ENCODE assay signal across 2 cellular contexts in the genomic region with DNA sequence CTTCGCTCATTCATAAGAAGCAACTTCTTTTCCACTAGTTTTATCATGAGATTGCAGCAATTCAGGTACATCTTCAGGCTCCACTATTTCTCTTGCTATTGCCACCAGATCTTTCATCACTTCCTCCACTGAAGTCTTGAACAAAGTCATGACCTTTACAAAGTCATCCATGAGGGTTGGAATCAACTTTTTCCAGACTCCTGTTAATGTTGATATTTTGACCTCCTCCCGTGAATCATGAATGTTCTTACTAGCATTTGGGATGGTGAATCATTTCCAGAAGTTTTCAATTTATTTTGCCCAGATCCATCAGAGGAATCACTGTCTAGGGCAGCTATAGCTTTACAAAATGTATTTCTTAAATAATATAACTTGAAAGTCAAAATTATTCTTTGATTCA.
TF ChIP-seq lines count a peak whose summit lies in the region.

No MANE protein-coding gene starts in this region.

TF ChIP-seq in HepG2, 621 proteins besides CTCF, POLR2A, EP300 and RAD21 (continues in another document):
- TF ChIP-seq AKNA (CRISPR knock-in tag; IDR thresholded peaks at IDR 0.05; ENCODE audit: borderline replicate concordance) (no peak), SMARCE1 (IDR thresholded peaks at IDR 0.05; ENCODE audit: borderline replicate concordance) (no peak), MIER3 (CRISPR knock-in tag; IDR thresholded peaks at IDR 0.05; ENCODE audit: borderline replicate concordance) (no peak), RBAK (CRISPR knock-in tag; IDR thresholded peaks at IDR 0.05) (no peak), ZNF850 (CRISPR knock-in tag; conservative IDR thresholded peaks at IDR 0.05) (no peak), SSRP1 (CRISPR knock-in tag; IDR thresholded peaks at IDR 0.05) (no peak), RXRA (CRISPR knock-in tag; IDR thresholded peaks at IDR 0.05) (no peak), DNMT1 (CRISPR knock-in tag; IDR thresholded peaks at IDR 0.05) (no peak), CREB1 (IDR thresholded peaks at IDR 0.05) (no peak), CREB1 (CRISPR knock-in tag; IDR thresholded peaks at IDR 0.05) (no peak)
- TF ChIP-seq, protein P1, sequence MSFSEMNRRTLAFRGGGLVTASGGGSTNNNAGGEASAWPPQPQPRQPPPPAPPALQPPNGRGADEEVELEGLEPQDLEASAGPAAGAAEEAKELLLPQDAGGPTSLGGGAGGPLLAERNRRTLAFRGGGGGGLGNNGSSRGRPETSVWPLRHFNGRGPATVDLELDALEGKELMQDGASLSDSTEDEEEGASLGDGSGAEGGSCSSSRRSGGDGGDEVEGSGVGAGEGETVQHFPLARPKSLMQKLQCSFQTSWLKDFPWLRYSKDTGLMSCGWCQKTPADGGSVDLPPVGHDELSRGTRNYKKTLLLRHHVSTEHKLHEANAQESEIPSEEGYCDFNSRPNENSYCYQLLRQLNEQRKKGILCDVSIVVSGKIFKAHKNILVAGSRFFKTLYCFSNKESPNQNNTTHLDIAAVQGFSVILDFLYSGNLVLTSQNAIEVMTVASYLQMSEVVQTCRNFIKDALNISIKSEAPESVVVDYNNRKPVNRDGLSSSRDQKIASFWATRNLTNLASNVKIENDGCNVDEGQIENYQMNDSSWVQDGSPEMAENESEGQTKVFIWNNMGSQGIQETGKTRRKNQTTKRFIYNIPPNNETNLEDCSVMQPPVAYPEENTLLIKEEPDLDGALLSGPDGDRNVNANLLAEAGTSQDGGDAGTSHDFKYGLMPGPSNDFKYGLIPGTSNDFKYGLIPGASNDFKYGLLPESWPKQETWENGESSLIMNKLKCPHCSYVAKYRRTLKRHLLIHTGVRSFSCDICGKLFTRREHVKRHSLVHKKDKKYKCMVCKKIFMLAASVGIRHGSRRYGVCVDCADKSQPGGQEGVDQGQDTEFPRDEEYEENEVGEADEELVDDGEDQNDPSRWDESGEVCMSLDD (CRISPR knock-in tag; IDR thresholded peaks at IDR 0.05; ENCODE audit: borderline replicate concordance): no peak
- TF ChIP-seq, protein P2, sequence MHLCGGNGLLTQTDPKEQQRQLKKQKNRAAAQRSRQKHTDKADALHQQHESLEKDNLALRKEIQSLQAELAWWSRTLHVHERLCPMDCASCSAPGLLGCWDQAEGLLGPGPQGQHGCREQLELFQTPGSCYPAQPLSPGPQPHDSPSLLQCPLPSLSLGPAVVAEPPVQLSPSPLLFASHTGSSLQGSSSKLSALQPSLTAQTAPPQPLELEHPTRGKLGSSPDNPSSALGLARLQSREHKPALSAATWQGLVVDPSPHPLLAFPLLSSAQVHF (CRISPR knock-in tag; IDR thresholded peaks at IDR 0.05): no peak
- TF ChIP-seq, protein P3, sequence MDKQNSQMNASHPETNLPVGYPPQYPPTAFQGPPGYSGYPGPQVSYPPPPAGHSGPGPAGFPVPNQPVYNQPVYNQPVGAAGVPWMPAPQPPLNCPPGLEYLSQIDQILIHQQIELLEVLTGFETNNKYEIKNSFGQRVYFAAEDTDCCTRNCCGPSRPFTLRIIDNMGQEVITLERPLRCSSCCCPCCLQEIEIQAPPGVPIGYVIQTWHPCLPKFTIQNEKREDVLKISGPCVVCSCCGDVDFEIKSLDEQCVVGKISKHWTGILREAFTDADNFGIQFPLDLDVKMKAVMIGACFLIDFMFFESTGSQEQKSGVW (CRISPR knock-in tag; IDR thresholded peaks at IDR 0.05; ENCODE audit: borderline replicate concordance): no peak

TF ChIP-seq in H1, 55 proteins besides CTCF, POLR2A, EP300 and RAD21:
- TF ChIP-seq, protein P4, sequence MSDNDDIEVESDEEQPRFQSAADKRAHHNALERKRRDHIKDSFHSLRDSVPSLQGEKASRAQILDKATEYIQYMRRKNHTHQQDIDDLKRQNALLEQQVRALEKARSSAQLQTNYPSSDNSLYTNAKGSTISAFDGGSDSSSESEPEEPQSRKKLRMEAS (IDR thresholded peaks at IDR 0.05): no peak
- no peak for TF ChIP-seq E2F6 (IDR thresholded peaks at IDR 0.05)
- no peak for TF ChIP-seq RBBP5 (IDR thresholded peaks at IDR 0.05; ENCODE audit: borderline replicate concordance, low read depth, low read length)
- no peak for TF ChIP-seq RNF2 (IDR thresholded peaks at IDR 0.05; ENCODE audit: borderline replicate concordance, low read depth, low read length, missing control alignments, poor library complexity, severe bottlenecking)
- no peak for TF ChIP-seq SP4 (IDR thresholded peaks at IDR 0.05; ENCODE audit: low read length)
- no peak for TF ChIP-seq JUN (IDR thresholded peaks at IDR 0.05; ENCODE audit: low read depth, low read length)
- TF ChIP-seq KDM4A (IDR thresholded peaks at IDR 0.05; ENCODE audit: low read depth, low read length, severe bottlenecking): no peak
- TF ChIP-seq SP1 (IDR thresholded peaks at IDR 0.05; ENCODE audit: low read depth, low read length): no peak
- no peak for TF ChIP-seq ZNF274 (IDR thresholded peaks at IDR 0.05; ENCODE audit: borderline replicate concordance, extremely low read depth, low read length)
- TF ChIP-seq TAF1 (IDR thresholded peaks at IDR 0.05; ENCODE audit: low read depth, low read length): no peak
- TF ChIP-seq SAP30 (IDR thresholded peaks at IDR 0.05; ENCODE audit: insufficient read depth, insufficient replicate concordance, low read length): no peak
- TF ChIP-seq RFX5 (IDR thresholded peaks at IDR 0.05; ENCODE audit: borderline replicate concordance, low read depth, low read length): no peak
- TF ChIP-seq CTBP2 (IDR thresholded peaks at IDR 0.05; ENCODE audit: borderline replicate concordance, insufficient read depth, insufficient read length, low read length): no peak
- no peak for TF ChIP-seq BRCA1 (IDR thresholded peaks at IDR 0.05; ENCODE audit: low read depth, low read length)
- no peak for TF ChIP-seq CBX5 (IDR thresholded peaks at IDR 0.05; ENCODE audit: low read depth, low read length)
- no peak for TF ChIP-seq NRF1 (IDR thresholded peaks at IDR 0.05; ENCODE audit: low read depth, low read length)
- no peak for TF ChIP-seq HDAC2 (IDR thresholded peaks at IDR 0.05; ENCODE audit: borderline replicate concordance in 1 of 2, low read depth in 2 of 2, low read length in 2 of 2)
- TF ChIP-seq, protein P5, sequence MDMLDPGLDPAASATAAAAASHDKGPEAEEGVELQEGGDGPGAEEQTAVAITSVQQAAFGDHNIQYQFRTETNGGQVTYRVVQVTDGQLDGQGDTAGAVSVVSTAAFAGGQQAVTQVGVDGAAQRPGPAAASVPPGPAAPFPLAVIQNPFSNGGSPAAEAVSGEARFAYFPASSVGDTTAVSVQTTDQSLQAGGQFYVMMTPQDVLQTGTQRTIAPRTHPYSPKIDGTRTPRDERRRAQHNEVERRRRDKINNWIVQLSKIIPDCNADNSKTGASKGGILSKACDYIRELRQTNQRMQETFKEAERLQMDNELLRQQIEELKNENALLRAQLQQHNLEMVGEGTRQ (IDR thresholded peaks at IDR 0.05; ENCODE audit: low read length): no peak
- no peak for TF ChIP-seq TBP (IDR thresholded peaks at IDR 0.05; ENCODE audit: low read depth, low read length)
